In genomic region chr5:67032921-67033664, GRCh38 we compare ENCODE assay signal across 14 cellular contexts.
A peak's percentile ranks its signal among the peaks of the same experiment; 100 is the strongest.
DNase-seq lines count a peak whose midpoint lies in the region; ATAC-seq and TF ChIP-seq lines count a peak whose summit lies in the region.
"Had no signal": no experiment of that assay in that cellular context is flagged by ENCODE, and none has a peak within 500 bp of the region (broad histone marks: within the 10 kb centered on the region; RNA-seq: fewer than 3 reads in every experiment).

No MANE protein-coding gene starts in this region.

- H3K27ac Mint-ChIP-seq in activated T-cell treated with anti-CD3 and anti-CD28 coated beads, Interleukin-2, amount 50 U/mL, for 24 hours, result peak overlapping the region; percentile 96
- H3K27ac Mint-ChIP-seq in T-helper 17 cell, result peak overlapping the region; percentile 34
- no peak overlapping the region for H3K27ac Mint-ChIP-seq in neural progenitor cell

- H3K4me3 Mint-ChIP-seq in activated T-cell treated with anti-CD3 and anti-CD28 coated beads, Interleukin-2, amount 50 U/mL, for 24 hours, result no peak overlapping the region
- no peak overlapping the region for H3K4me3 Mint-ChIP-seq in activated T-cell treated with anti-CD3 and anti-CD28 coated beads, Interleukin-2, amount 50 U/mL, for 4 hours
- H3K4me3 Mint-ChIP-seq in T-helper 17 cell, result peak overlapping the region; percentile 31
- H3K4me3 Mint-ChIP-seq in neural progenitor cell, result no peak overlapping the region

- H3K27ac ChIP-seq in neural progenitor cell, result no peak overlapping the region
- H3K27ac ChIP-seq: A549, tibial nerve had no signal

- ATAC-seq in activated T-cell treated with anti-CD3 and anti-CD28 coated beads, Interleukin-2, amount 50 U/mL, for 4 hours, result no peak
- ATAC-seq in T-helper 17 cell (no peak), GM21447 (IDR thresholded peaks at IDR 0.05; ENCODE audit: unreplicated experiment) (no peak)
- ATAC-seq: A549 had no signal

- no peaks in the 10 kb centered on the region for H3K79me2 ChIP-seq in neural progenitor cell (ENCODE audit: low read depth)

- no peaks in the 10 kb centered on the region for H3K9me3 ChIP-seq in T-helper 17 cell (ENCODE audit: control insufficient read depth, low read length, poor library complexity, severe bottlenecking)
- no peaks in the 10 kb centered on the region for H3K9me3 ChIP-seq in skeletal muscle satellite cell (replicated peaks; ENCODE audit: low read length)
- H3K9me3 ChIP-seq in neural progenitor cell (ENCODE audit: low read depth), result no peaks in the 10 kb centered on the region
- H3K9me3 ChIP-seq: A549, tibial nerve had no signal

- H3K9ac ChIP-seq in skeletal muscle satellite cell (ENCODE audit: low read depth, low read length), result no peak overlapping the region
- H3K9ac ChIP-seq in neural progenitor cell, result no peak overlapping the region

- no peaks in the 10 kb centered on the region for H3K36me3 Mint-ChIP-seq in activated T-cell treated with anti-CD3 and anti-CD28 coated beads, Interleukin-2, amount 50 U/mL, for 24 hours (ENCODE audit: low read depth)
- peaks cover 6% of the 10 kb centered on the region for H3K36me3 Mint-ChIP-seq in activated T-cell treated with anti-CD3 and anti-CD28 coated beads, Interleukin-2, amount 50 U/mL, for 4 hours (ENCODE audit: insufficient read depth)
- H3K36me3 Mint-ChIP-seq in T-helper 17 cell (ENCODE audit: low read depth) (peaks cover 5% of the 10 kb centered on the region), neural progenitor cell (no peaks in the 10 kb centered on the region)

- no peak overlapping the region for H3K4me3 ChIP-seq in fibroblast of villous mesenchyme (ENCODE audit: low read depth, low read length)
- no peak overlapping the region for H3K4me3 ChIP-seq in skeletal muscle satellite cell (ENCODE audit: low read length)
- no peak overlapping the region for H3K4me3 ChIP-seq in neural progenitor cell
- H3K4me3 ChIP-seq: A549, tibial nerve had no signal

- H3K9me3 Mint-ChIP-seq in activated T-cell treated with anti-CD3 and anti-CD28 coated beads, Interleukin-2, amount 50 U/mL, for 24 hours, result no peaks in the 10 kb centered on the region
- H3K9me3 Mint-ChIP-seq in activated T-cell treated with anti-CD3 and anti-CD28 coated beads, Interleukin-2, amount 50 U/mL, for 4 hours, result no peaks in the 10 kb centered on the region
- H3K9me3 Mint-ChIP-seq in neural progenitor cell, result no peaks in the 10 kb centered on the region

- H3K27me3 ChIP-seq in skeletal muscle satellite cell (ENCODE audit: control insufficient read depth, insufficient read depth, low read length) (no peaks in the 10 kb centered on the region), neural progenitor cell (no peaks in the 10 kb centered on the region)
- H3K27me3 ChIP-seq: tibial nerve had no signal

- H2AFZ ChIP-seq in neural progenitor cell (replicated peaks), result no peak overlapping the region

- peak overlapping the region; percentile 41 for H3K4me2 ChIP-seq in skeletal muscle satellite cell (ENCODE audit: low read length)
- no peak overlapping the region for H3K4me2 ChIP-seq in neural progenitor cell
- H3K4me2 ChIP-seq: A549 had no signal

- no peaks in the 10 kb centered on the region for H4K20me1 ChIP-seq in neural progenitor cell (ENCODE audit: low read depth)

- H3K4me1 ChIP-seq in skeletal muscle satellite cell (ENCODE audit: control insufficient read depth, insufficient read depth, low read length), result peaks cover 23% of the 10 kb centered on the region
- peaks cover 58% of the 10 kb centered on the region for H3K4me1 ChIP-seq in neural progenitor cell
- H3K4me1 ChIP-seq: A549 had no signal

- TF ChIP-seq CTCF in fibroblast of villous mesenchyme (IDR thresholded peaks at IDR 0.05; ENCODE audit: insufficient read depth, low read depth, low read length), result no peak
- TF ChIP-seq CTCF in neural progenitor cell (IDR thresholded peaks at IDR 0.05), result no peak

- DNase-seq in activated T-cell treated with anti-CD3 and anti-CD28 coated beads, Interleukin-2, amount 50 U/mL, for 24 hours, result no peak
- DNase-seq in activated T-cell treated with anti-CD3 and anti-CD28 coated beads, Interleukin-2, amount 50 U/mL, for 4 hours, result no peak
- DNase-seq in T-helper 17 cell (no peak), fibroblast of villous mesenchyme (ENCODE audit: low read depth) (peak; percentile 69), neural progenitor cell (ENCODE audit: low spot score) (no peak), germinal center (ENCODE audit: low spot score) (no peak)
- DNase-seq: activated CD4-positive, alpha-beta T cell treated with anti-CD3 and anti-CD28 coated beads, Interleukin-2, amount 50 U/mL, for 1 hour; activated naive CD4-positive, alpha-beta T cell treated with anti-CD3 and anti-CD28 coated beads, Interleukin-2, amount 50 U/mL, for 16 hours; DMS79; NCI-H748 treated with DMSO at 0.1 percent for 48 hours had no signal

- H3K4me1 Mint-ChIP-seq in activated T-cell treated with anti-CD3 and anti-CD28 coated beads, Interleukin-2, amount 50 U/mL, for 24 hours (ENCODE audit: low read depth), result peaks cover 85% of the 10 kb centered on the region
- H3K4me1 Mint-ChIP-seq in activated T-cell treated with anti-CD3 and anti-CD28 coated beads, Interleukin-2, amount 50 U/mL, for 4 hours (ENCODE audit: low read depth), result peaks cover 59% of the 10 kb centered on the region
- H3K4me1 Mint-ChIP-seq in T-helper 17 cell, result peaks cover 50% of the 10 kb centered on the region
- peaks cover 20% of the 10 kb centered on the region for H3K4me1 Mint-ChIP-seq in neural progenitor cell

- H3F3A ChIP-seq in neural progenitor cell (ENCODE audit: low read depth), result peaks cover 13% of the 10 kb centered on the region

- no peaks in the 10 kb centered on the region for H3K27me3 Mint-ChIP-seq in activated T-cell treated with anti-CD3 and anti-CD28 coated beads, Interleukin-2, amount 50 U/mL, for 24 hours
- H3K27me3 Mint-ChIP-seq in activated T-cell treated with anti-CD3 and anti-CD28 coated beads, Interleukin-2, amount 50 U/mL, for 4 hours (ENCODE audit: low read depth), result no peaks in the 10 kb centered on the region
- H3K27me3 Mint-ChIP-seq in T-helper 17 cell, result no peaks in the 10 kb centered on the region
- no peaks in the 10 kb centered on the region for H3K27me3 Mint-ChIP-seq in neural progenitor cell (ENCODE audit: insufficient read depth, low read depth)

- H3K36me3 ChIP-seq in skeletal muscle satellite cell (ENCODE audit: insufficient read depth, low read length), result no peaks in the 10 kb centered on the region
- H3K36me3 ChIP-seq in neural progenitor cell, result no peaks in the 10 kb centered on the region
- H3K36me3 ChIP-seq: tibial nerve had no signal
